In genomic region chrX:13082286-13083065, GRCh38 we compare ENCODE assay signal across 12 cellular contexts. TPM values are rescaled to one million over a fixed set of nuclear protein-coding genes. Genes with fewer than 3 reads are reported as not detected.
A peak's percentile ranks its signal among the peaks of the same experiment; 100 is the strongest.
DNase-seq lines count a peak whose midpoint lies in the region; ATAC-seq and TF ChIP-seq lines count a peak whose summit lies in the region.
"Had no signal": no experiment of that assay in that cellular context is flagged by ENCODE, and none has a peak within 500 bp of the region (broad histone marks: within the 10 kb centered on the region; RNA-seq: fewer than 3 reads in every experiment).

No MANE protein-coding gene starts in this region.

- DNase-seq in activated naive CD8-positive, alpha-beta T cell treated with anti-CD3 and anti-CD28 coated beads, Interleukin-2, amount 50 U/mL, for 24 hours = no peak
- DNase-seq in NCI-H2171 treated with DMSO at 0.1 percent for 48 hours (lab: John Stamatoyannopoulos, UW) (no peak), gastrocnemius medialis (no peak)
- DNase-seq: cortex of kidney, DMS53, NCI-H510A treated with DMSO at 0.1 percent for 48 hours had no signal

- no peaks in the 10 kb centered on the region for H4K20me1 ChIP-seq in DOHH2 (ENCODE audit: control insufficient read depth, insufficient read depth, low read depth, low read length)

- H3K4me2 ChIP-seq in DOHH2 (ENCODE audit: low read length) = peak overlapping the region; percentile 79

- ATAC-seq in activated naive CD8-positive, alpha-beta T cell treated with anti-CD3 and anti-CD28 coated beads, Interleukin-2, amount 50 U/mL, for 24 hours = no peak
- ATAC-seq in HG02759 (IDR thresholded peaks at IDR 0.05; ENCODE audit: unreplicated experiment) = no peak
- ATAC-seq in HG03175 (IDR thresholded peaks at IDR 0.05; ENCODE audit: unreplicated experiment) = no peak
- no peak for ATAC-seq in gastrocnemius medialis

- peak overlapping the region; percentile 98 for H3K27ac ChIP-seq in DOHH2 (ENCODE audit: low read depth, low read length)
- no peak overlapping the region for H3K27ac ChIP-seq in gastrocnemius medialis

- peak overlapping the region; percentile 64 for H3K4me3 ChIP-seq in DOHH2 (ENCODE audit: low read length)
- H3K4me3 ChIP-seq in gastrocnemius medialis = no peak overlapping the region

- TF ChIP-seq CTCF in DOHH2 (IDR thresholded peaks at IDR 0.05; ENCODE audit: low read depth, low read length, poor library complexity, severe bottlenecking) = no peak
- TF ChIP-seq CTCF in nephron (IDR thresholded peaks at IDR 0.05; ENCODE audit: unreplicated experiment in 3 of 3) = no peak
- no peak for TF ChIP-seq CTCF in gastrocnemius medialis (IDR thresholded peaks at IDR 0.05 in 4 of 5, conservative IDR thresholded peaks at IDR 0.05 in 1 of 5)

- no peak for TF ChIP-seq POLR2A in gastrocnemius medialis (IDR thresholded peaks at IDR 0.05)

- H3K27me3 Mint-ChIP-seq in IgD-negative memory B cell (peaks cover 11% of the 10 kb centered on the region), nephron (ENCODE audit: low read depth) (no peaks in the 10 kb centered on the region)
- no peaks in the 10 kb centered on the region for H3K27me3 Mint-ChIP-seq in activated naive CD8-positive, alpha-beta T cell treated with anti-CD3 and anti-CD28 coated beads, Interleukin-2, amount 50 U/mL, for 24 hours

- peaks cover 50 to 75% (median 61%) of the 10 kb centered on the region in 3 donors for H3K4me1 Mint-ChIP-seq in IgD-negative memory B cell
- peaks cover 91% of the 10 kb centered on the region for H3K4me1 Mint-ChIP-seq in activated naive CD8-positive, alpha-beta T cell treated with anti-CD3 and anti-CD28 coated beads, Interleukin-2, amount 50 U/mL, for 24 hours
- H3K4me1 Mint-ChIP-seq in nephron = peaks cover 44% of the 10 kb centered on the region

- H3K4me3 Mint-ChIP-seq in IgD-negative memory B cell (peak overlapping the region in 3 of 4 donors; percentile 10 to 80 (median 70)), nephron (no peak overlapping the region)
- peak overlapping the region; percentile 22 for H3K4me3 Mint-ChIP-seq in activated naive CD8-positive, alpha-beta T cell treated with anti-CD3 and anti-CD28 coated beads, Interleukin-2, amount 50 U/mL, for 24 hours

- no peaks in the 10 kb centered on the region for H3K9me2 ChIP-seq in DOHH2 (replicated peaks; ENCODE audit: control insufficient read depth, low read length)

- H3K36me3 Mint-ChIP-seq in IgD-negative memory B cell = no peaks in the 10 kb centered on the region
- H3K36me3 Mint-ChIP-seq in activated naive CD8-positive, alpha-beta T cell treated with anti-CD3 and anti-CD28 coated beads, Interleukin-2, amount 50 U/mL, for 24 hours (ENCODE audit: low read depth) = no peaks in the 10 kb centered on the region
- H3K36me3 Mint-ChIP-seq in nephron (ENCODE audit: low read depth) = no peaks in the 10 kb centered on the region

- H3K27ac Mint-ChIP-seq in IgD-negative memory B cell (peak overlapping the region; percentile 32 to 95 (median 94)), nephron (peak overlapping the region; percentile 87 to 98 (median 95))
- H3K27ac Mint-ChIP-seq in activated naive CD8-positive, alpha-beta T cell treated with anti-CD3 and anti-CD28 coated beads, Interleukin-2, amount 50 U/mL, for 24 hours = peak overlapping the region; percentile 90

- peaks cover 0 to 2% (median 2%) of the 10 kb centered on the region in 3 donors for H3K9me3 Mint-ChIP-seq in IgD-negative memory B cell
- H3K9me3 Mint-ChIP-seq in activated naive CD8-positive, alpha-beta T cell treated with anti-CD3 and anti-CD28 coated beads, Interleukin-2, amount 50 U/mL, for 24 hours = no peaks in the 10 kb centered on the region
- H3K9me3 Mint-ChIP-seq in nephron = no peaks in the 10 kb centered on the region

- intact Hi-C loops in gastrocnemius medialis (cut with DNase I; ENCODE audit: low total_unique reads) = no loop called here

- H3K4me1 ChIP-seq in DOHH2 (ENCODE audit: control insufficient read depth, low read length) (peaks cover 99% of the 10 kb centered on the region), gastrocnemius medialis (no peaks in the 10 kb centered on the region)

- peaks cover 50% of the 10 kb centered on the region for H3F3A ChIP-seq in DOHH2 (ENCODE audit: control insufficient read depth, insufficient read depth)

- H3K27me3 ChIP-seq in DOHH2 (ENCODE audit: control insufficient read depth, low read length) (no peaks in the 10 kb centered on the region), gastrocnemius medialis (no peaks in the 10 kb centered on the region)

- H3K36me3 ChIP-seq in DOHH2 (ENCODE audit: control insufficient read depth, low read length) = no peaks in the 10 kb centered on the region; the same call in 1 of the 2 replicates
- no peaks in the 10 kb centered on the region for H3K36me3 ChIP-seq in gastrocnemius medialis

- in situ Hi-C loops in gastrocnemius medialis (cut with MboI; ENCODE audit: low sequenced_read_pairs in 4 of 4) = no loop called here

- 0 out of 2 replicates have a peak, but pooled peaks cover 3% of the 10 kb centered on the region for H3K79me2 ChIP-seq in DOHH2 (ENCODE audit: control insufficient read depth, low read length)

- H3K9me3 ChIP-seq in DOHH2 (ENCODE audit: control insufficient read depth, insufficient read depth, low read length) = no peaks in the 10 kb centered on the region
- no peaks in the 10 kb centered on the region for H3K9me3 ChIP-seq in gastrocnemius medialis

RNA-seq across cellular contexts. Expression of gene FAM9C, which starts 38.1 kb away (rescaled TPM):
- not detected for polyA plus RNA-seq in IgD-negative memory B cell
- not detected for total RNA-seq in gastrocnemius medialis
- total RNA-seq: M059J had no signal

Comparison
In these comparisons a context has a peak if more than half of its experiments do, and no peak if none do; other contexts are left out.
1. H3K4me3 Mint-ChIP-seq: peak in IgD-negative memory B cell (3 of 4) and activated naive CD8-positive, alpha-beta T cell treated with anti-CD3 and anti-CD28 coated beads, Interleukin-2, amount 50 U/mL, for 24 hours (single experiment); none in nephron (0 of 3).
2. Peak in every context shown above with its lines, with median percentiles within 50 percentile points of each other: H3K27ac Mint-ChIP-seq.